In genomic region chr11:111601979-111602864, GRCh38 we compare ENCODE assay signal across 1 cellular context.
TF ChIP-seq lines count a peak whose summit lies in the region.

SIK2 (plus strand) TSS chr11:111602449; CDS start chr11:111602564, 115 bp downstream.

TF ChIP-seq in WTC11, 78 proteins besides CTCF, POLR2A, EP300 and RAD21 (continued from another document):
- TF ChIP-seq ARID4B (CRISPR knock-in tag; IDR thresholded peaks at IDR 0.05; ENCODE audit: borderline replicate concordance) (peak; percentile 48; the same call in 1 of the 2 replicates), ZNF219 (CRISPR knock-in tag; IDR thresholded peaks at IDR 0.05; ENCODE audit: borderline replicate concordance) (no peak), ZNF416 (CRISPR knock-in tag; IDR thresholded peaks at IDR 0.05) (no peak), NR3C1 (CRISPR knock-in tag; conservative IDR thresholded peaks at IDR 0.05; ENCODE audit: low read depth) (no peak), STAT6 (CRISPR knock-in tag; conservative IDR thresholded peaks at IDR 0.05; ENCODE audit: low read depth) (no peak), NR1H2 (CRISPR knock-in tag; IDR thresholded peaks at IDR 0.05) (no peak), PRDM15 (CRISPR knock-in tag; IDR thresholded peaks at IDR 0.05) (no peak), MYBL2 (CRISPR knock-in tag; IDR thresholded peaks at IDR 0.05) (peak; percentile 32; the same call in 1 of the 2 replicates), NFATC4 (CRISPR knock-in tag; IDR thresholded peaks at IDR 0.05) (no peak), RELA (CRISPR knock-in tag; IDR thresholded peaks at IDR 0.05; ENCODE audit: borderline replicate concordance) (no peak), MLX (CRISPR knock-in tag; IDR thresholded peaks at IDR 0.05) (no peak), ATF6 (CRISPR knock-in tag; IDR thresholded peaks at IDR 0.05) (no peak), ZNF263 (CRISPR knock-in tag; IDR thresholded peaks at IDR 0.05; ENCODE audit: low read depth) (no peak), CREM (CRISPR knock-in tag; IDR thresholded peaks at IDR 0.05) (0 out of 2 replicates have a peak, but pooled peaks have one; percentile 30), CREB1 (CRISPR knock-in tag; IDR thresholded peaks at IDR 0.05) (no peak), ZBTB21 (CRISPR knock-in tag; IDR thresholded peaks at IDR 0.05; ENCODE audit: borderline replicate concordance) (no peak; the same call in 1 of the 2 replicates), FOXP4 (CRISPR knock-in tag; IDR thresholded peaks at IDR 0.05) (no peak), ZNF423 (CRISPR knock-in tag; IDR thresholded peaks at IDR 0.05) (no peak), ZNF281 (CRISPR knock-in tag; IDR thresholded peaks at IDR 0.05) (no peak), E2F1 (CRISPR knock-in tag; IDR thresholded peaks at IDR 0.05) (no peak), ZNF138 (CRISPR knock-in tag; conservative IDR thresholded peaks at IDR 0.05) (no peak), ZNF512 (CRISPR knock-in tag; IDR thresholded peaks at IDR 0.05; ENCODE audit: borderline replicate concordance) (no peak), NR2C2 (CRISPR knock-in tag; IDR thresholded peaks at IDR 0.05) (no peak)
